Comparison of ENCODE assay signal across 1 cellular context in genomic region chr10:31186225-31187010, GRCh38.
TF ChIP-seq lines count a peak whose summit lies in the region.

No MANE protein-coding gene starts in this region.

TF ChIP-seq in H1, 55 proteins besides CTCF, POLR2A, EP300 and RAD21:
- no peak for TF ChIP-seq KDM5A (IDR thresholded peaks at IDR 0.05; ENCODE audit: low read length)
- no peak for TF ChIP-seq RXRA (IDR thresholded peaks at IDR 0.05; ENCODE audit: insufficient read depth, low read depth, low read length)
- no peak for TF ChIP-seq SP4 (IDR thresholded peaks at IDR 0.05; ENCODE audit: low read length)
- no peak for TF ChIP-seq ZNF274 (IDR thresholded peaks at IDR 0.05; ENCODE audit: borderline replicate concordance, extremely low read depth, low read length)
- TF ChIP-seq TEAD4 (IDR thresholded peaks at IDR 0.05; ENCODE audit: low read depth, low read length), result 0 out of 2 replicates have a peak, but pooled peaks have one; percentile 20
- TF ChIP-seq TCF12 (IDR thresholded peaks at IDR 0.05; ENCODE audit: low read depth, low read length), result no peak
- TF ChIP-seq MAFK (IDR thresholded peaks at IDR 0.05; ENCODE audit: low read depth, low read length), result peak; percentile 38
- TF ChIP-seq SRF (IDR thresholded peaks at IDR 0.05; ENCODE audit: low read depth, low read length), result no peak
- no peak for TF ChIP-seq CEBPB (IDR thresholded peaks at IDR 0.05; ENCODE audit: low read depth, low read length)
- TF ChIP-seq BACH1 (IDR thresholded peaks at IDR 0.05; ENCODE audit: low read length), result no peak
- TF ChIP-seq PHF8 (conservative IDR thresholded peaks at IDR 0.05; ENCODE audit: low read depth, low read length), result no peak
- no peak for TF ChIP-seq CHD1 (IDR thresholded peaks at IDR 0.05; ENCODE audit: low read depth, low read length)
- TF ChIP-seq KDM4A (IDR thresholded peaks at IDR 0.05; ENCODE audit: low read depth, low read length, severe bottlenecking), result no peak
- TF ChIP-seq GTF2F1 (IDR thresholded peaks at IDR 0.05; ENCODE audit: borderline replicate concordance, low read depth, low read length), result no peak
- TF ChIP-seq NANOG (IDR thresholded peaks at IDR 0.05; ENCODE audit: insufficient read depth, low read depth, low read length, poor library complexity, severe bottlenecking), result no peak
- TF ChIP-seq USF2 (IDR thresholded peaks at IDR 0.05; ENCODE audit: low read length), result no peak
- 0 out of 2 replicates have a peak, but pooled peaks have one; percentile 21 for TF ChIP-seq SP1 (IDR thresholded peaks at IDR 0.05; ENCODE audit: low read depth, low read length)
- no peak for TF ChIP-seq MAX (IDR thresholded peaks at IDR 0.05)
- TF ChIP-seq CBX5 (IDR thresholded peaks at IDR 0.05; ENCODE audit: low read depth, low read length), result no peak
